ENCODE assay signal across 19 cellular contexts in genomic region chr6:7301702-7302101, GRCh38.
"Had no signal": no experiment of that assay in that cellular context is flagged by ENCODE, and none has a peak within 500 bp of the region (broad histone marks: within the 10 kb centered on the region; RNA-seq: fewer than 3 reads in every experiment).

No MANE protein-coding gene starts in this region.

- H3K9me3 Mint-ChIP-seq: mesothelial cell of epicardium; natural killer cell treated with Interleukin-12 subunit alpha and Interleukin-12 subunit beta and Interleukin-15 and Interleukin-18, amount 100 ng/mL, for 72 hours; neural progenitor cell had no signal

- H3K9me3 ChIP-seq: ovary, stomach, thoracic aorta, transverse colon had no signal

- H3K4me1 Mint-ChIP-seq: mesothelial cell of epicardium, neural progenitor cell had no signal

- H3K4me3 Mint-ChIP-seq: mesothelial cell of epicardium; natural killer cell treated with Interleukin-12 subunit alpha and Interleukin-12 subunit beta and Interleukin-15 and Interleukin-18, amount 100 ng/mL, for 72 hours; neural progenitor cell had no signal

- H3K27me3 Mint-ChIP-seq: natural killer cell treated with Interleukin-12 subunit alpha and Interleukin-12 subunit beta and Interleukin-15 and Interleukin-18, amount 100 ng/mL, for 72 hours; progenitor cell of endocrine pancreas had no signal

- ATAC-seq: foreskin keratinocyte; left colon; natural killer cell treated with Interleukin-12 subunit alpha and Interleukin-12 subunit beta and Interleukin-15 and Interleukin-18, amount 100 ng/mL, for 72 hours; right cardiac atrium had no signal

- FAIRE-seq: colon, endothelial cell of umbilical vein, small intestine had no signal

- H3K27ac Mint-ChIP-seq: mesothelial cell of epicardium; natural killer cell treated with Interleukin-12 subunit alpha and Interleukin-12 subunit beta and Interleukin-15 and Interleukin-18, amount 100 ng/mL, for 72 hours; neural progenitor cell; progenitor cell of endocrine pancreas had no signal

- DNase-seq: dermis blood vessel endothelial cell; foreskin keratinocyte; left colon; nucleus accumbens; ovary; right cardiac atrium; small intestine; stimulated activated CD4-positive, alpha-beta T cell treated with anti-CD3 and anti-CD28 coated beads, Interleukin-12 subunit alpha, Interleukin-12 subunit beta, amount 100 ng/mL, for 4 hours; stimulated activated naive CD4-positive, alpha-beta T cell; stomach; substantia nigra; transverse colon had no signal
